Comparison of ENCODE assay signal across 16 cellular contexts in the genomic region with DNA sequence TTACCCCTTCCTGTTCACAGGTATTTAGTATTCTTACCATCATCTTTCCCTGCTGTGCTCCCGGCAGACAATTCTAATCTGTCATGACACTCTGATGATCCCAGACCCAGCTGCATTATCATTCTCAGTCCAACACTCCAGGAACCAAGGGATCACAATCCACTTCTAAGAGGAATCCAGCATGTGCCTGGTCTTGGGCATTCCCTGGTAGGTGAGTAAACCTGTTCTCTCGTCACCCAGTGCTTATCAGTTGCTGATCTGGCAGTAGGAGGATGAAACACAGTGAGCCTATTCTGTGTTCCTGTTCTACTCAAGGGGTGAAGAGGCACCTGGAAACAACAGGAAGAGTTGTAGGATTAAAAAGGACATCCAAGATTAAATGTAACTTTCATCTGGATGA. TPM values are rescaled to one million over a fixed set of nuclear protein-coding genes. Genes with fewer than 3 reads are reported as not detected.
"Had no signal": no experiment of that assay in that cellular context is flagged by ENCODE, and none has a peak within 500 bp of the region (broad histone marks: within the 10 kb centered on the region; RNA-seq: fewer than 3 reads in every experiment).

No MANE protein-coding gene starts in this region.

- H3K9me3 ChIP-seq: left lung, pancreas, testis had no signal

- H3K27me3 ChIP-seq: neural progenitor cell, testis had no signal

- H2AFZ ChIP-seq: neural progenitor cell had no signal

- H3K9me3 Mint-ChIP-seq: activated T-helper 2 cell treated with anti-CD3 and anti-CD28 coated beads, Interferon-gamma antibody, Interleukin-2, Interleukin-4, amounts not matched to agents 10 μg/mL and 5 μg/mL and 100 μg/mL, durations not matched to agents 14 hours and 24 hours and 36 hours; stimulated activated naive CD8-positive, alpha-beta T cell treated with anti-CD3 and anti-CD28 coated beads, Interleukin-15, Interleukin-2, amounts not matched to agents 100 ng/mL and 50 ng/mL, for 24 hours had no signal

- H3K4me1 Mint-ChIP-seq: memory B cell had no signal

- H3K27ac ChIP-seq: left lung, neural progenitor cell, pancreas, testis, VCaP had no signal

- H3K4me1 ChIP-seq: neural progenitor cell, pancreas, testis had no signal

- H3K4me2 ChIP-seq: neural progenitor cell had no signal

- DNase-seq: activated CD4-positive, alpha-beta T cell treated with anti-CD3 and anti-CD28 coated beads for 4 hours; activated naive CD4-positive, alpha-beta T cell treated with anti-CD3 and anti-CD28 coated beads, Interleukin-2, amount 50 U/mL, for 16 hours; amygdala; foreskin melanocyte; left lung; pancreas; stimulated activated CD4-positive, alpha-beta T cell treated with anti-CD3 and anti-CD28 coated beads, Interleukin-2, amount 100 ng/mL, for 48 hours; T1000; testis had no signal

- H3K36me3 ChIP-seq: left lung, neural progenitor cell, pancreas had no signal

- H3K4me3 Mint-ChIP-seq: memory B cell; neural progenitor cell; stimulated activated naive CD8-positive, alpha-beta T cell treated with anti-CD3 and anti-CD28 coated beads, Interleukin-15, Interleukin-2, amounts not matched to agents 100 ng/mL and 50 ng/mL, for 24 hours had no signal

- FAIRE-seq: islet of Langerhans, pancreas had no signal

- H3K36me3 Mint-ChIP-seq: neural progenitor cell had no signal

- H3K4me3 ChIP-seq: left lung, neural progenitor cell, pancreas, testis had no signal

- H3K27ac Mint-ChIP-seq: activated T-helper 2 cell treated with anti-CD3 and anti-CD28 coated beads, Interferon-gamma antibody, Interleukin-2, Interleukin-4, amounts not matched to agents 10 μg/mL and 5 μg/mL and 100 μg/mL, durations not matched to agents 14 hours and 24 hours and 36 hours; memory B cell; neural progenitor cell; stimulated activated naive CD8-positive, alpha-beta T cell treated with anti-CD3 and anti-CD28 coated beads, Interleukin-15, Interleukin-2, amounts not matched to agents 100 ng/mL and 50 ng/mL, for 24 hours had no signal

- H3K9ac ChIP-seq: neural progenitor cell had no signal

RNA-seq across cellular contexts. Expression of a gene that starts 1.3 kb away (rescaled TPM):
- total RNA-seq: activated T-helper 2 cell treated with anti-CD3 and anti-CD28 coated beads, Interferon-gamma antibody, Interleukin-2, Interleukin-4, amounts not matched to agents 10 μg/mL and 5 μg/mL and 100 μg/mL, durations not matched to agents 14 hours and 24 hours and 36 hours; dermis microvascular lymphatic vessel endothelial cell had no signal
